In genomic region chr10:53886325-53887300, GRCh38 we compare ENCODE assay signal across 2 cellular contexts.
TF ChIP-seq lines count a peak whose summit lies in the region.

No MANE protein-coding gene starts in this region.

TF ChIP-seq in WTC11, 78 proteins besides CTCF, POLR2A, EP300 and RAD21 (continued from another document and continues in another):
- TF ChIP-seq ZNF425 (CRISPR knock-in tag; conservative IDR thresholded peaks at IDR 0.05) (no peak), IRF1 (CRISPR knock-in tag; IDR thresholded peaks at IDR 0.05) (no peak), USF2 (CRISPR knock-in tag; IDR thresholded peaks at IDR 0.05) (no peak), NFATC4 (CRISPR knock-in tag; IDR thresholded peaks at IDR 0.05) (no peak), ZNF138 (CRISPR knock-in tag; conservative IDR thresholded peaks at IDR 0.05) (no peak), GRHL2 (CRISPR knock-in tag; IDR thresholded peaks at IDR 0.05; ENCODE audit: insufficient replicate concordance, severe bottlenecking) (no peak), STAT6 (CRISPR knock-in tag; conservative IDR thresholded peaks at IDR 0.05; ENCODE audit: low read depth) (no peak), ATF3 (CRISPR knock-in tag; conservative IDR thresholded peaks at IDR 0.05) (no peak), SP1 (CRISPR knock-in tag; conservative IDR thresholded peaks at IDR 0.05) (no peak), PRDM15 (CRISPR knock-in tag; IDR thresholded peaks at IDR 0.05) (no peak), KAT7 (CRISPR knock-in tag; IDR thresholded peaks at IDR 0.05; ENCODE audit: borderline replicate concordance) (no peak), ETV6 (CRISPR knock-in tag; IDR thresholded peaks at IDR 0.05) (no peak), GABPB1 (CRISPR knock-in tag; IDR thresholded peaks at IDR 0.05) (no peak), E2F1 (CRISPR knock-in tag; IDR thresholded peaks at IDR 0.05) (no peak)

TF ChIP-seq in liver, 16 proteins besides CTCF, POLR2A, EP300 and RAD21 (continued from another document):
- no peak for TF ChIP-seq REST (IDR thresholded peaks at IDR 0.05)
- TF ChIP-seq TAF1 (conservative IDR thresholded peaks at IDR 0.05): no peak
- no peak for TF ChIP-seq EGR1 (IDR thresholded peaks at IDR 0.05; ENCODE audit: low read depth in 2 of 2)
- peak; percentile 31 for TF ChIP-seq FOXA1 (IDR thresholded peaks at IDR 0.05)
- no peak for TF ChIP-seq ATF3 (IDR thresholded peaks at IDR 0.05)
- TF ChIP-seq FOXA2 (IDR thresholded peaks at IDR 0.05): peak; percentile 85
- TF ChIP-seq NR2F2 (IDR thresholded peaks at IDR 0.05): no peak
- TF ChIP-seq JUND (IDR thresholded peaks at IDR 0.05): peak in 1 of 2 donors; percentile 37
- no peak for TF ChIP-seq HNF4G (IDR thresholded peaks at IDR 0.05)
- TF ChIP-seq GABPA (IDR thresholded peaks at IDR 0.05 in 1 of 2, conservative IDR thresholded peaks at IDR 0.05 in 1 of 2): no peak
- peak; percentile 56 for TF ChIP-seq SP1 (IDR thresholded peaks at IDR 0.05)
- TF ChIP-seq ZBTB33 (IDR thresholded peaks at IDR 0.05): peak; percentile 25
- TF ChIP-seq RXRA (IDR thresholded peaks at IDR 0.05): peak in 1 of 2 donors; percentile 49
- TF ChIP-seq YY1 (IDR thresholded peaks at IDR 0.05): peak; percentile 76
- no peak for TF ChIP-seq MAX (IDR thresholded peaks at IDR 0.05)
